Comparison of ENCODE assay signal across 1 cellular context in the genomic region with DNA sequence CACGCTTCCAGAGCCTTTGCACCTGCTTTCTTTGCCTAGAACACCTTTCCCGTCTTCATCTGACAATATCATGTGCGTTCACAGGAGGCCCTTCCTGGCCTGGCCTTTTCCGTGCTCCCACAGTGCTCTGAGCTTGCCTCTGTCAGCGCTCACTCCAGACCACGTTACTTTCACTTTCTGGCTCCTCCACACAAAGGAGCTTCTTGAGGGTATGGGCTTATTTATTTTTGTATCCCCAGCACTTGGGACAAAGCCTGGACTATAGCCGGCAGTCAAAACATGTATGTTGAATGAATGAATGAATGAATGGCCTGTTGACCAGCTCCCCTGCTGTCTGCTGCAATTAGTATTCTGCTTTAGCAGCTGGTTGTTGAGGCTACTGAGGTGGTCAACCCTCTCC.
TF ChIP-seq lines count a peak whose summit lies in the region.

No MANE protein-coding gene starts in this region.

TF ChIP-seq in IMR-90, 13 proteins besides CTCF, POLR2A, EP300 and RAD21:
- TF ChIP-seq, protein P1, sequence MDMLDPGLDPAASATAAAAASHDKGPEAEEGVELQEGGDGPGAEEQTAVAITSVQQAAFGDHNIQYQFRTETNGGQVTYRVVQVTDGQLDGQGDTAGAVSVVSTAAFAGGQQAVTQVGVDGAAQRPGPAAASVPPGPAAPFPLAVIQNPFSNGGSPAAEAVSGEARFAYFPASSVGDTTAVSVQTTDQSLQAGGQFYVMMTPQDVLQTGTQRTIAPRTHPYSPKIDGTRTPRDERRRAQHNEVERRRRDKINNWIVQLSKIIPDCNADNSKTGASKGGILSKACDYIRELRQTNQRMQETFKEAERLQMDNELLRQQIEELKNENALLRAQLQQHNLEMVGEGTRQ (IDR thresholded peaks at IDR 0.05; ENCODE audit: low read depth, low read length), result no peak
TF ChIP-seq in IMR-90: peak in this region for 0.
